Comparison of ENCODE assay signal across 14 cellular contexts in the genomic region with DNA sequence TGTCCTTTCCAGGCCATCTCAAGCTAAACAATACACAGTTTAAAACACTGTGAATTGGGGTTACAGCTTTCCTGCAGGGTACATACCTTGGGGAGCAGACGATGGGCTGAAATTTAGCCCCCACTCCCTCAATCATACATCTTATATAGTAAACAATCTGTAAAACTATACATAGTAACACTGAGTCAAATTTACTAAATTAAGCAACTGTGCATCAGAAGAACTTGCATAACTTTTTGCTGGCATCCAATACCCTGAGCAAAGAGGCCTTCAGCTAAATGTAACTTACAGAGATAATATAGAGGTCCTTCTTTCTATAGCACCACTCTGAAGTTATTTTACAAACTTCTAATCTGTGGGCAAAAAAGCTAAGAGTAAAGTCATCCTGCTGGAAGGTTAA.
DNase-seq lines count a peak whose midpoint lies in the region; ATAC-seq and TF ChIP-seq lines count a peak whose summit lies in the region.
"Had no signal": no experiment of that assay in that cellular context is flagged by ENCODE, and none has a peak within 500 bp of the region (broad histone marks: within the 10 kb centered on the region; RNA-seq: fewer than 3 reads in every experiment).

No MANE protein-coding gene starts in this region.

- H3K9ac ChIP-seq in subcutaneous abdominal adipose tissue (ENCODE audit: low read length in 5 of 5), result no peak overlapping the region
- H3K9ac ChIP-seq: BLaER1 treated with 17β-estradiol and CSF1 and Interleukin-3, amounts not matched to agents 10 nM and 100 nM had no signal

- H3K4me3 Mint-ChIP-seq in nephron progenitor cell, result no peak overlapping the region
- H3K4me3 Mint-ChIP-seq: CD4-positive, CD25-positive, alpha-beta regulatory T cell had no signal

- H3K27ac Mint-ChIP-seq in nephron progenitor cell, result peak overlapping the region; percentile 40
- H3K27ac Mint-ChIP-seq: CD4-positive, CD25-positive, alpha-beta regulatory T cell had no signal

- TF ChIP-seq CTCF in nephron progenitor cell (IDR thresholded peaks at IDR 0.05) (no peak), gastroesophageal sphincter (IDR thresholded peaks at IDR 0.05) (no peak)

- H3K27me3 ChIP-seq in right cardiac atrium (ENCODE audit: control insufficient read depth, insufficient read depth) (no peaks in the 10 kb centered on the region), subcutaneous abdominal adipose tissue (ENCODE audit: control insufficient read depth in 5 of 5, insufficient read depth in 4 of 5, low read length in 5 of 5) (no peaks in the 10 kb centered on the region), gastroesophageal sphincter (no peaks in the 10 kb centered on the region)
- H3K27me3 ChIP-seq: BLaER1 treated with 17β-estradiol and CSF1 and Interleukin-3, amounts not matched to agents 10 nM and 100 nM had no signal

- no peaks in the 10 kb centered on the region for H3K36me3 Mint-ChIP-seq in nephron progenitor cell (ENCODE audit: low read depth)
- H3K36me3 Mint-ChIP-seq: CD4-positive, CD25-positive, alpha-beta regulatory T cell had no signal

- peaks cover 0 to 2% (median 0%) of the 10 kb centered on the region in 5 donors for H3K36me3 ChIP-seq in subcutaneous abdominal adipose tissue (ENCODE audit: control insufficient read depth in 5 of 5, insufficient read depth in 5 of 5, low read length in 5 of 5)
- H3K36me3 ChIP-seq in gastroesophageal sphincter, result no peaks in the 10 kb centered on the region
- H3K36me3 ChIP-seq: BLaER1 treated with 17β-estradiol and CSF1 and Interleukin-3, amounts not matched to agents 10 nM and 100 nM had no signal

- intact Hi-C loops in left ventricle myocardium superior (cut with micrococcal nuclease), result no loop called here
- intact Hi-C loops in right cardiac atrium (cut with DNase I), result no loop called here

- H3K4me1 ChIP-seq in right cardiac atrium (ENCODE audit: control insufficient read depth, insufficient read depth, low read length) (no peaks in the 10 kb centered on the region), subcutaneous abdominal adipose tissue (ENCODE audit: control insufficient read depth in 5 of 5, insufficient read depth in 5 of 5, low read length in 5 of 5) (peaks cover 0 to 5% (median 0%) of the 10 kb centered on the region in 5 donors), gastroesophageal sphincter (peaks cover 0 to 9% (median 0%) of the 10 kb centered on the region in 3 donors)

- WGBS in right cardiac atrium, result 72% methylated on average over 1 of the region's 1 CpG
- 22 to 50% methylated on average over 1 of the region's 1 CpG for WGBS in gastroesophageal sphincter (ENCODE audit: low coverage in 1 of 2), 2 donors

- H3K9me3 Mint-ChIP-seq in nephron progenitor cell, result peaks cover 13% of the 10 kb centered on the region
- H3K9me3 Mint-ChIP-seq: CD4-positive, CD25-positive, alpha-beta regulatory T cell had no signal

- H3K4me1 Mint-ChIP-seq in nephron progenitor cell, result no peaks in the 10 kb centered on the region
- H3K4me1 Mint-ChIP-seq: CD4-positive, CD25-positive, alpha-beta regulatory T cell had no signal

- peak; percentile 28 for ATAC-seq in left ventricle myocardium superior
- ATAC-seq in right cardiac atrium, result no peak
- ATAC-seq in gastroesophageal sphincter, result no peak
- ATAC-seq: HCT116 had no signal

- no peak for TF ChIP-seq POLR2A in gastroesophageal sphincter (IDR thresholded peaks at IDR 0.05)

- no peaks in the 10 kb centered on the region for H3K9me3 ChIP-seq in right cardiac atrium (ENCODE audit: control insufficient read depth, low read length)
- H3K9me3 ChIP-seq in subcutaneous abdominal adipose tissue (ENCODE audit: control insufficient read depth in 5 of 5, low read length in 5 of 5), result no peaks in the 10 kb centered on the region
- H3K9me3 ChIP-seq in gastroesophageal sphincter, result no peaks in the 10 kb centered on the region
- H3K9me3 ChIP-seq: BLaER1 treated with 17β-estradiol and CSF1 and Interleukin-3, amounts not matched to agents 10 nM and 100 nM had no signal

- H3K27me3 Mint-ChIP-seq in nephron progenitor cell (ENCODE audit: low read depth, poor library complexity), result no peaks in the 10 kb centered on the region
- H3K27me3 Mint-ChIP-seq: CD4-positive, CD25-positive, alpha-beta regulatory T cell had no signal

- DNase-seq in left ventricle myocardium superior (no peak), right cardiac atrium (no peak), fibroblast of gingiva (ENCODE audit: low read depth) (peak; percentile 7), nephron progenitor cell (no peak), SHP77 treated with DMSO at 0.1 percent for 48 hours (lab: John Stamatoyannopoulos, UW) (no peak), NCI-H2107 (lab: John Stamatoyannopoulos, UW) (no peak)
- DNase-seq: ACHN; CD4-positive, CD25-positive, alpha-beta regulatory T cell; DMS53; GF-D8 had no signal

- no peak overlapping the region for H3K27ac ChIP-seq in right cardiac atrium (ENCODE audit: low read length)
- H3K27ac ChIP-seq in subcutaneous abdominal adipose tissue (ENCODE audit: low read depth, low read length), result peak overlapping the region; percentile 9
- H3K27ac ChIP-seq in gastroesophageal sphincter, result no peak overlapping the region
- H3K27ac ChIP-seq: BLaER1 treated with 17β-estradiol and CSF1 and Interleukin-3, amounts not matched to agents 10 nM and 100 nM had no signal

- H3K4me3 ChIP-seq in right cardiac atrium (ENCODE audit: low read length), result no peak overlapping the region
- H3K4me3 ChIP-seq in subcutaneous abdominal adipose tissue (ENCODE audit: low read depth in 1 of 5, low read length in 5 of 5), result no peak overlapping the region
- H3K4me3 ChIP-seq in gastroesophageal sphincter, result no peak overlapping the region
- H3K4me3 ChIP-seq: BLaER1 treated with 17β-estradiol and CSF1 and Interleukin-3, amounts not matched to agents 10 nM and 100 nM had no signal

- TF ChIP-seq EP300 in gastroesophageal sphincter (IDR thresholded peaks at IDR 0.05), result no peak
